37 cellular contexts compared by ENCODE assay signal in the genomic region with DNA sequence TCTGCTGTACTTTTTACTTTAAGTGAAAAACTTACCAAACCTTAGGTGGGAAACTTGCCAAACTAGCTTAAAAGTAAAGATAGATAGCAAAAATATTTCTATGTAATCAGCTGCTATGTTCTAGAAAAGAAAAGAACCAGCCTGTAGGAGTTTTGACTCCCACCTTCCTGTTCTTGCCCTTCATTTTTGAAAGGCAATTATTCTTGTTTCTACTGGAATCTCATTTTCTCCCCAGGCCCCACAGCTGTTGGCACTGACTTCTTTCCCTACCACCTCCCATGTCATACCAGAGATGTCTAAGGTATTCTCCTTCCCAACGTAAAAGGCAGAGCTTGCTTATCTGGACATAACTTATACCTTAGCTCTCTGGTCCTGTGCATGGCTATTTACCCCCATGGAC.
"Had no signal": no experiment of that assay in that cellular context is flagged by ENCODE, and none has a peak within 500 bp of the region (broad histone marks: within the 10 kb centered on the region; RNA-seq: fewer than 3 reads in every experiment).

No MANE protein-coding gene starts in this region.

- H3K36me3 Mint-ChIP-seq: activated CD4-positive, alpha-beta memory T cell treated with anti-CD3 and anti-CD28 coated beads for 36 hours; activated naive CD4-positive, alpha-beta T cell treated with anti-CD3 and anti-CD28 coated beads, Interleukin-2, amount 50 U/mL, for 72 hours; activated naive CD8-positive, alpha-beta T cell treated with anti-CD3 and anti-CD28 coated beads for 36 hours had no signal

- H3K9me3 ChIP-seq: adrenal gland, ascending aorta, body of pancreas, breast epithelium had no signal

- H3K27me3 Mint-ChIP-seq: activated CD4-positive, alpha-beta T cell treated with anti-CD3 and anti-CD28 coated beads, Interleukin-2, amount 10 ng/mL, durations not matched to agents 24 days and 14 days had no signal

- H3K27ac ChIP-seq: adrenal gland, ascending aorta, body of pancreas, brain microvascular endothelial cell, VCaP had no signal

- H3K27me3 ChIP-seq: adrenal gland, ascending aorta, body of pancreas, brain microvascular endothelial cell, breast epithelium had no signal

- H3K36me3 ChIP-seq: adrenal gland, ascending aorta, brain microvascular endothelial cell, breast epithelium had no signal

- H3K4me3 Mint-ChIP-seq: activated B cell treated with CpG ODN at 0.5 μM for 24 hours; activated CD4-positive, alpha-beta memory T cell treated with anti-CD3 and anti-CD28 coated beads for 36 hours; activated CD4-positive, alpha-beta T cell treated with anti-CD3 and anti-CD28 coated beads, Interleukin-2, amount 10 ng/mL, durations not matched to agents 24 days and 14 days; activated CD8-positive, alpha-beta T cell treated with anti-CD3 and anti-CD28 coated beads for 36 hours; activated naive CD4-positive, alpha-beta T cell treated with anti-CD3 and anti-CD28 coated beads for 36 hours; activated naive CD8-positive, alpha-beta T cell treated with anti-CD3 and anti-CD28 coated beads for 36 hours; activated T-cell treated with anti-CD3 and anti-CD28 coated beads, Interleukin-2, amount 50 U/mL, for 4 hours; activated T-cell treated with anti-CD3 and anti-CD28 coated beads, Interleukin-2, amount 50 U/mL, for 72 hours; activated T-helper 1 cell treated with anti-CD3 and anti-CD28 coated beads, Interleukin-12 subunit alpha, Interleukin-12 subunit beta, Interleukin-2, Interleukin-4 antibody, amounts not matched to agents 30 ng/mL and 10 ng/mL and 1 ng/mL, durations not matched to agents 14 hours and 24 hours and 36 hours; activated T-helper 17 cell treated with anti-CD3 and anti-CD28 coated beads, Interleukin-2, amount 50 U/mL, for 72 hours; T-helper 1 cell treated with Interleukin-12 subunit alpha and Interleukin-12 subunit beta and Interleukin-4 antibody, amounts not matched to agents 30 μg/mL and 1 μg/mL, for 36 hours; T-helper 2 cell treated with Interferon-gamma antibody and Interleukin-4, amounts not matched to agents 5 μg/mL and 100 μg/mL, for 36 hours had no signal

- H3K27ac Mint-ChIP-seq: activated B cell treated with CpG ODN at 0.5 μM for 24 hours; activated CD4-positive, alpha-beta memory T cell treated with anti-CD3 and anti-CD28 coated beads for 36 hours; activated CD4-positive, alpha-beta T cell treated with anti-CD3 and anti-CD28 coated beads, Interleukin-2, amount 10 ng/mL, durations not matched to agents 24 days and 14 days; activated CD8-positive, alpha-beta T cell treated with anti-CD3 and anti-CD28 coated beads for 36 hours; activated naive CD4-positive, alpha-beta T cell treated with anti-CD3 and anti-CD28 coated beads for 36 hours; activated naive CD4-positive, alpha-beta T cell treated with anti-CD3 and anti-CD28 coated beads, Interleukin-2, amount 50 U/mL, for 72 hours; activated naive CD8-positive, alpha-beta T cell treated with anti-CD3 and anti-CD28 coated beads for 36 hours; activated T-cell treated with anti-CD3 and anti-CD28 coated beads, Interleukin-2, amount 50 U/mL, for 72 hours; activated T-helper 1 cell treated with anti-CD3 and anti-CD28 coated beads, Interleukin-12 subunit alpha, Interleukin-12 subunit beta, Interleukin-2, Interleukin-4 antibody, amounts not matched to agents 30 ng/mL and 10 ng/mL and 1 ng/mL, durations not matched to agents 14 hours and 24 hours and 36 hours; activated T-helper 17 cell treated with anti-CD3 and anti-CD28 coated beads, Interleukin-2, amount 50 U/mL, for 72 hours; T-helper 1 cell treated with Interleukin-12 subunit alpha and Interleukin-12 subunit beta and Interleukin-4 antibody, amounts not matched to agents 30 μg/mL and 1 μg/mL, for 36 hours; T-helper 2 cell treated with Interferon-gamma antibody and Interleukin-4, amounts not matched to agents 5 μg/mL and 100 μg/mL, for 36 hours had no signal

- H3K4me1 ChIP-seq: adrenal gland, ascending aorta, breast epithelium had no signal

- H3K4me1 Mint-ChIP-seq: activated B cell treated with CpG ODN at 0.5 μM for 24 hours; activated CD4-positive, alpha-beta T cell treated with anti-CD3 and anti-CD28 coated beads, Interleukin-2, amount 10 ng/mL, durations not matched to agents 24 days and 14 days; activated naive CD8-positive, alpha-beta T cell treated with anti-CD3 and anti-CD28 coated beads for 36 hours; activated T-helper 17 cell treated with anti-CD3 and anti-CD28 coated beads, Interleukin-2, amount 50 U/mL, for 72 hours had no signal

- FAIRE-seq: TTC549 had no signal

- H3K9me3 Mint-ChIP-seq: activated B cell treated with CpG ODN at 0.5 μM for 24 hours; activated CD4-positive, alpha-beta memory T cell treated with anti-CD3 and anti-CD28 coated beads for 36 hours; activated CD4-positive, alpha-beta T cell treated with anti-CD3 and anti-CD28 coated beads, Interleukin-2, amount 10 ng/mL, durations not matched to agents 24 days and 14 days; activated CD8-positive, alpha-beta T cell treated with anti-CD3 and anti-CD28 coated beads for 36 hours; activated naive CD4-positive, alpha-beta T cell treated with anti-CD3 and anti-CD28 coated beads for 36 hours; activated naive CD8-positive, alpha-beta T cell treated with anti-CD3 and anti-CD28 coated beads for 36 hours; activated T-cell treated with anti-CD3 and anti-CD28 coated beads, Interleukin-2, amount 50 U/mL, for 4 hours; activated T-cell treated with anti-CD3 and anti-CD28 coated beads, Interleukin-2, amount 50 U/mL, for 72 hours; activated T-helper 1 cell treated with anti-CD3 and anti-CD28 coated beads, Interleukin-12 subunit alpha, Interleukin-12 subunit beta, Interleukin-2, Interleukin-4 antibody, amounts not matched to agents 30 ng/mL and 10 ng/mL and 1 ng/mL, durations not matched to agents 14 hours and 24 hours and 36 hours; activated T-helper 17 cell treated with anti-CD3 and anti-CD28 coated beads, Interleukin-2, amount 50 U/mL, for 72 hours; T-helper 1 cell treated with Interleukin-12 subunit alpha and Interleukin-12 subunit beta and Interleukin-4 antibody, amounts not matched to agents 30 μg/mL and 1 μg/mL, for 36 hours; T-helper 2 cell treated with Interferon-gamma antibody and Interleukin-4, amounts not matched to agents 5 μg/mL and 100 μg/mL, for 36 hours had no signal

- H3K4me3 ChIP-seq: adrenal gland, ascending aorta, body of pancreas, breast epithelium had no signal

- DNase-seq: activated B cell treated with CpG ODN at 0.5 μM for 24 hours; activated CD4-positive, alpha-beta memory T cell treated with anti-CD3 and anti-CD28 coated beads for 36 hours; activated CD4-positive, alpha-beta T cell treated with anti-CD3 and anti-CD28 coated beads for 4 hours; activated CD4-positive, alpha-beta T cell treated with anti-CD3 and anti-CD28 coated beads, Interleukin-2, amount 10 ng/mL, durations not matched to agents 24 days and 14 days; activated CD4-positive, alpha-beta T cell treated with anti-CD3 and anti-CD28 coated beads, Interleukin-2, amount 50 U/mL, for 1 hour; activated CD4-positive, alpha-beta T cell treated with anti-CD3 and anti-CD28 coated beads, Interleukin-2, amount 50 U/mL, for 4 hours; activated CD4-positive, CD25-positive, alpha-beta regulatory T cell treated with anti-CD3 and anti-CD28 coated beads, Interleukin-2, amount 50 U/mL, for 72 hours; activated CD8-positive, alpha-beta memory T cell treated with anti-CD3 and anti-CD28 coated beads, Interleukin-2, amount 50 U/mL, for 4 hours; activated effector memory CD4-positive, alpha-beta T cell treated with anti-CD3 and anti-CD28 coated beads, Interleukin-2, amount 50 U/mL, for 16 hours; activated gamma-delta T cell treated with Interleukin-2 at 50 U/mL for 16 hours; activated naive CD4-positive, alpha-beta T cell; activated naive CD4-positive, alpha-beta T cell treated with anti-CD3 and anti-CD28 coated beads for 36 hours; activated naive CD4-positive, alpha-beta T cell treated with anti-CD3 and anti-CD28 coated beads, Interleukin-2, amount 50 U/mL, for 16 hours; activated naive CD8-positive, alpha-beta T cell treated with anti-CD3 and anti-CD28 coated beads for 36 hours; activated T-cell treated with anti-CD3 and anti-CD28 coated beads for 4 hours; activated T-cell treated with anti-CD3 and anti-CD28 coated beads, Interleukin-2, amount 50 U/mL, for 1 hour; activated T-cell treated with anti-CD3 and anti-CD28 coated beads, Interleukin-2, amount 50 U/mL, for 4 hours; activated T-cell treated with anti-CD3 and anti-CD28 coated beads, Interleukin-2, amount 50 U/mL, for 72 hours; adrenal gland; amygdala; anterior cingulate cortex; body of pancreas; brain microvascular endothelial cell; central memory CD4-positive, alpha-beta T cell; T-helper 1 cell; T-helper 2 cell; T-helper 9 cell had no signal

- ATAC-seq: activated CD8-positive, alpha-beta T cell treated with anti-CD3 and anti-CD28 coated beads for 36 hours; activated T-cell treated with anti-CD3 and anti-CD28 coated beads, Interleukin-2, amount 50 U/mL, for 4 hours; activated T-cell treated with anti-CD3 and anti-CD28 coated beads, Interleukin-2, amount 50 U/mL, for 72 hours; activated T-helper 17 cell treated with anti-CD3 and anti-CD28 coated beads, Interleukin-2, amount 50 U/mL, for 72 hours; body of pancreas had no signal
